Comparison of ENCODE assay signal across 29 cellular contexts in genomic region chrX:96098471-96098870, GRCh38.
"Had no signal": no experiment of that assay in that cellular context is flagged by ENCODE, and none has a peak within 500 bp of the region (broad histone marks: within the 10 kb centered on the region; RNA-seq: fewer than 3 reads in every experiment).

No MANE protein-coding gene starts in this region.

- H3K36me3 Mint-ChIP-seq: stimulated activated effector memory CD8-positive, alpha-beta T cell treated with anti-CD3 and anti-CD28 coated beads, Interleukin-12 subunit alpha, Interleukin-12 subunit beta, amount 100 ng/mL, for 72 hours; stimulated activated memory B cell treated with anti-CD40 and anti-IgM and Interleukin-4, amounts not matched to agents 10 μg/mL and 1 μg/mL and 100 μg/mL, for 72 hours; stimulated activated naive B cell treated with anti-CD40 and anti-IgM and Interleukin-4, amounts not matched to agents 10 μg/mL and 1 μg/mL and 100 μg/mL, for 72 hours; type B pancreatic cell had no signal

- H3K4me1 ChIP-seq: stomach, suprapubic skin, testis, thyroid gland, tibial artery, tibial nerve, transverse colon, upper lobe of left lung, upper lobe of right lung, uterus, vagina had no signal

- H3K4me1 Mint-ChIP-seq: stimulated activated effector memory CD8-positive, alpha-beta T cell treated with anti-CD3 and anti-CD28 coated beads, Interleukin-12 subunit alpha, Interleukin-12 subunit beta, amount 100 ng/mL, for 72 hours; stimulated activated memory B cell treated with anti-CD40 and anti-IgM and Interleukin-4, amounts not matched to agents 10 μg/mL and 1 μg/mL and 100 μg/mL, for 72 hours; stimulated activated naive B cell treated with anti-CD40 and anti-IgM and Interleukin-4, amounts not matched to agents 10 μg/mL and 1 μg/mL and 100 μg/mL, for 72 hours; stimulated activated naive CD8-positive, alpha-beta T cell treated with anti-CD3 and anti-CD28 coated beads, Interleukin-15, amount 100 ng/mL, for 72 hours had no signal

- H3K9me3 Mint-ChIP-seq: stimulated activated memory B cell treated with anti-CD40 and anti-IgM and Interleukin-4, amounts not matched to agents 10 μg/mL and 1 μg/mL and 100 μg/mL, for 72 hours; stimulated activated naive B cell treated with anti-CD40 and anti-IgM and Interleukin-4, amounts not matched to agents 10 μg/mL and 1 μg/mL and 100 μg/mL, for 72 hours; stimulated activated naive CD8-positive, alpha-beta T cell treated with anti-CD3 and anti-CD28 coated beads, Interleukin-15, Interleukin-2, amounts not matched to agents 100 ng/mL and 50 ng/mL, for 24 hours; type B pancreatic cell had no signal

- H3K4me3 Mint-ChIP-seq: stimulated activated effector memory CD8-positive, alpha-beta T cell treated with anti-CD3 and anti-CD28 coated beads, Interleukin-12 subunit alpha, Interleukin-12 subunit beta, amount 100 ng/mL, for 72 hours; stimulated activated memory B cell treated with anti-CD40 and anti-IgM and Interleukin-4, amounts not matched to agents 10 μg/mL and 1 μg/mL and 100 μg/mL, for 72 hours; stimulated activated naive B cell treated with anti-CD40 and anti-IgM and Interleukin-4, amounts not matched to agents 10 μg/mL and 1 μg/mL and 100 μg/mL, for 72 hours; stimulated activated naive CD8-positive, alpha-beta T cell treated with anti-CD3 and anti-CD28 coated beads, Interleukin-15, amount 100 ng/mL, for 72 hours; stimulated activated naive CD8-positive, alpha-beta T cell treated with anti-CD3 and anti-CD28 coated beads, Interleukin-15, Interleukin-2, amounts not matched to agents 100 ng/mL and 50 ng/mL, for 24 hours; type B pancreatic cell had no signal

- FAIRE-seq: urothelium cell line had no signal

- H3K27ac ChIP-seq: stomach, suprapubic skin, testis, thoracic aorta, thyroid gland, tibial artery, tibial nerve, transverse colon, upper lobe of left lung, upper lobe of right lung, uterus, vagina had no signal

- H3K36me3 ChIP-seq: stomach, suprapubic skin, thoracic aorta, thyroid gland, tibial artery, tibial nerve, transverse colon, upper lobe of left lung, upper lobe of right lung, uterus, vagina had no signal

- H3K27ac Mint-ChIP-seq: stimulated activated effector memory CD8-positive, alpha-beta T cell treated with anti-CD3 and anti-CD28 coated beads, Interleukin-12 subunit alpha, Interleukin-12 subunit beta, amount 100 ng/mL, for 72 hours; stimulated activated memory B cell treated with anti-CD40 and anti-IgM and Interleukin-4, amounts not matched to agents 10 μg/mL and 1 μg/mL and 100 μg/mL, for 72 hours; stimulated activated naive B cell treated with anti-CD40 and anti-IgM and Interleukin-4, amounts not matched to agents 10 μg/mL and 1 μg/mL and 100 μg/mL, for 72 hours; stimulated activated naive CD8-positive, alpha-beta T cell treated with anti-CD3 and anti-CD28 coated beads, Interleukin-15, amount 100 ng/mL, for 72 hours; stimulated activated naive CD8-positive, alpha-beta T cell treated with anti-CD3 and anti-CD28 coated beads, Interleukin-15, Interleukin-2, amounts not matched to agents 100 ng/mL and 50 ng/mL, for 24 hours; type B pancreatic cell had no signal

- DNase-seq: stimulated activated CD4-positive, alpha-beta T cell treated with anti-CD3 and anti-CD28 coated beads, Interleukin-2, amount 100 ng/mL, for 48 hours; stimulated activated CD4-positive, alpha-beta T cell treated with anti-CD3 and anti-CD28 coated beads, Interleukin-4, amount 100 ng/mL, for 1 hour; stimulated activated CD4-positive, alpha-beta T cell treated with anti-CD3 and anti-CD28 coated beads, Interleukin-4, amount 100 ng/mL, for 24 hours; stimulated activated CD4-positive, alpha-beta T cell treated with anti-CD3 and anti-CD28 coated beads, Interleukin-4, amount 100 ng/mL, for 4 hours; stimulated activated CD8-positive, alpha-beta memory T cell treated with anti-CD3 and anti-CD28 coated beads, Interleukin-4, amount 100 ng/mL, for 48 hours; stimulated activated naive B cell treated with anti-CD40 and anti-IgM and Interleukin-4, amounts not matched to agents 10 μg/mL and 1 μg/mL and 100 μg/mL, for 72 hours; stimulated activated naive CD4-positive, alpha-beta T cell; stimulated activated naive CD4-positive, alpha-beta T cell treated with Interleukin-2 at 50 U/mL for 16 hours; stimulated activated naive CD8-positive, alpha-beta T cell treated with anti-CD3 and anti-CD28 coated beads, Interleukin-15, amount 100 ng/mL, for 72 hours; stimulated activated naive CD8-positive, alpha-beta T cell treated with anti-CD3 and anti-CD28 coated beads, Interleukin-15, Interleukin-2, amounts not matched to agents 100 U/mL and 50 U/mL, for 24 hours; stomach; substantia nigra; testis; thyroid gland; tibial artery; transverse colon; trophoblast cell; upper lobe of left lung; upper lobe of right lung; uterus had no signal

- H3K27me3 Mint-ChIP-seq: stimulated activated memory B cell treated with anti-CD40 and anti-IgM and Interleukin-4, amounts not matched to agents 10 μg/mL and 1 μg/mL and 100 μg/mL, for 72 hours; stimulated activated naive B cell treated with anti-CD40 and anti-IgM and Interleukin-4, amounts not matched to agents 10 μg/mL and 1 μg/mL and 100 μg/mL, for 72 hours; stimulated activated naive CD8-positive, alpha-beta T cell treated with anti-CD3 and anti-CD28 coated beads, Interleukin-15, amount 100 ng/mL, for 72 hours; stimulated activated naive CD8-positive, alpha-beta T cell treated with anti-CD3 and anti-CD28 coated beads, Interleukin-15, Interleukin-2, amounts not matched to agents 100 ng/mL and 50 ng/mL, for 24 hours; type B pancreatic cell had no signal

- H3K27me3 ChIP-seq: stomach, suprapubic skin, testis, thyroid gland, tibial artery, tibial nerve, transverse colon, upper lobe of left lung, upper lobe of right lung, vagina had no signal

- ATAC-seq: stimulated activated effector memory CD8-positive, alpha-beta T cell treated with anti-CD3 and anti-CD28 coated beads, Interleukin-12 subunit alpha, Interleukin-12 subunit beta, amount 100 ng/mL, for 72 hours; stimulated activated memory B cell treated with anti-CD40 and anti-IgM and Interleukin-4, amounts not matched to agents 10 μg/mL and 1 μg/mL and 100 μg/mL, for 72 hours; stimulated activated naive B cell treated with anti-CD40 and anti-IgM and Interleukin-4, amounts not matched to agents 10 μg/mL and 1 μg/mL and 100 μg/mL, for 72 hours; stimulated activated naive CD8-positive, alpha-beta T cell treated with anti-CD3 and anti-CD28 coated beads, Interleukin-15, amount 100 ng/mL, for 72 hours; stimulated activated naive CD8-positive, alpha-beta T cell treated with anti-CD3 and anti-CD28 coated beads, Interleukin-15, Interleukin-2, amounts not matched to agents 100 U/mL and 50 U/mL, for 24 hours; upper lobe of right lung had no signal

- H3K4me3 ChIP-seq: stomach, suprapubic skin, testis, thoracic aorta, thyroid gland, tibial artery, tibial nerve, transverse colon, upper lobe of left lung, upper lobe of right lung, uterus, vagina had no signal

- H3K9me3 ChIP-seq: suprapubic skin, testis, thoracic aorta, thyroid gland, tibial artery, tibial nerve, transverse colon, upper lobe of left lung, upper lobe of right lung, uterus, vagina had no signal
